1 cellular context compared by ENCODE assay signal in genomic region chr3:136277115-136277514, GRCh38.
TF ChIP-seq lines count a peak whose summit lies in the region.

No MANE protein-coding gene starts in this region.

TF ChIP-seq in GM23338, 12 proteins besides CTCF, POLR2A, EP300 and RAD21 (continued from another document):
- no peak for TF ChIP-seq ZNF462 (CRISPR knock-in tag; IDR thresholded peaks at IDR 0.05)
- no peak for TF ChIP-seq STAT1 (IDR thresholded peaks at IDR 0.05; ENCODE audit: unreplicated experiment)
- TF ChIP-seq CREB1 (CRISPR knock-in tag; IDR thresholded peaks at IDR 0.05; ENCODE audit: low read depth): no peak
TF ChIP-seq in GM23338: peak in this region for 0.
